8 cellular contexts compared by ENCODE assay signal in genomic region chr10:1050145-1050544, GRCh38. TPM values are rescaled to one million over a fixed set of nuclear protein-coding genes. Genes with fewer than 3 reads are reported as not detected.
DNase-seq lines count a peak whose midpoint lies in the region; ATAC-seq and TF ChIP-seq lines count a peak whose summit lies in the region.

No MANE protein-coding gene starts in this region.

- intact Hi-C loops in aorta (cut with DNase I), result no loop called here

- peak overlapping the region in 1 of 2 donors; percentile 76 for H3K27ac ChIP-seq in aorta (ENCODE audit: low read depth in 1 of 2, low read length in 2 of 2)

- no peaks in the 10 kb centered on the region for H3K9me3 Mint-ChIP-seq in nephron progenitor cell

- no peaks in the 10 kb centered on the region for H3K9me3 ChIP-seq in aorta (ENCODE audit: control insufficient read depth, low read length)

- peaks cover 1% of the 10 kb centered on the region for H3K36me3 ChIP-seq in GM06990 (ENCODE audit: control insufficient read depth, insufficient read depth, low read length)
- H3K36me3 ChIP-seq in aorta (ENCODE audit: control insufficient read depth in 1 of 2, insufficient read depth in 2 of 2, low read length in 1 of 2), result no peaks in the 10 kb centered on the region

- no peaks in the 10 kb centered on the region for H3K27me3 Mint-ChIP-seq in nephron progenitor cell (ENCODE audit: low read depth, poor library complexity)

- peaks cover 61% of the 10 kb centered on the region for H3K36me3 Mint-ChIP-seq in nephron progenitor cell (ENCODE audit: low read depth)

- H3K4me3 Mint-ChIP-seq in nephron progenitor cell, result peak overlapping the region; percentile 98

- peaks cover 66% of the 10 kb centered on the region for H3K4me1 Mint-ChIP-seq in nephron progenitor cell

- DNase-seq in GM06990 (ENCODE audit: extremely low read depth, insufficient read length) (no peak), RKO (ENCODE audit: low spot score) (peak; percentile 82), dermis blood vessel endothelial cell (peak; percentile 45), nephron progenitor cell (peak; percentile 30), aorta (no peak), NCI-H526 treated with DMSO at 0.1 percent for 48 hours (lab: John Stamatoyannopoulos, UW) (no peak)
- no peak for DNase-seq in stimulated activated CD4-positive, alpha-beta T cell treated with anti-CD3 and anti-CD28 coated beads, Interleukin-12 subunit alpha, Interleukin-12 subunit beta, amount 100 ng/mL, for 4 hours

- TF ChIP-seq CTCF in GM06990 (IDR thresholded peaks at IDR 0.05; ENCODE audit: insufficient read depth, low read length, poor library complexity, severe bottlenecking) (no peak), nephron progenitor cell (IDR thresholded peaks at IDR 0.05) (no peak)

- H3K4me3 ChIP-seq in GM06990 (replicated peaks; ENCODE audit: low read depth, low read length) (peak overlapping the region; percentile 92), aorta (ENCODE audit: low read length in 2 of 2) (peak overlapping the region in 1 of 2 donors; percentile 47)

- H3K27me3 ChIP-seq in GM06990 (replicated peaks; ENCODE audit: control insufficient read depth, insufficient read depth, low read length), result no peaks in the 10 kb centered on the region
- H3K27me3 ChIP-seq in aorta (ENCODE audit: control insufficient read depth in 1 of 2, insufficient read depth in 2 of 2, low read length in 1 of 2), result no peaks in the 10 kb centered on the region

- H3K4me1 ChIP-seq in aorta (ENCODE audit: control insufficient read depth in 1 of 2, insufficient read depth in 2 of 2, low read length in 2 of 2), result peaks cover 0 to 2% of the 10 kb centered on the region in 2 donors

- peak overlapping the region; percentile 100 for H3K27ac Mint-ChIP-seq in nephron progenitor cell

- 31 to 34% methylated on average over 5 of the region's 5 CpGs for WGBS in aorta, 2 donors

- ATAC-seq in HG02885 (IDR thresholded peaks at IDR 0.05; ENCODE audit: poor library complexity, unreplicated experiment), result no peak
- no peak for ATAC-seq in aorta (ENCODE audit: low FRiP score)

RNA-seq across cellular contexts. Expression of gene IDI1, which starts 1.2 kb away (rescaled TPM):
- 59.6 and 95.5 TPM in 2 replicates for total RNA-seq in dermis blood vessel endothelial cell
- total RNA-seq in aorta, result 10 to 100 TPM; 28.6 to 39.3 TPM
- polyA plus RNA-seq in aorta, result 10 to 100 TPM; 18.9 to 43.3 TPM

RNA-seq across cellular contexts. Expression of gene WDR37, which starts 6.0 kb away (rescaled TPM):
- total RNA-seq in dermis blood vessel endothelial cell (18.5 and 24.3 TPM in 2 replicates), aorta (10 to 100 TPM; 20.3 to 25.9 TPM)
- 1 to 10 TPM; 3.9 to 8.6 TPM for polyA plus RNA-seq in aorta

RNA-seq across cellular contexts. Expression of gene IDI2, which starts 24.5 kb away (rescaled TPM):
- total RNA-seq in dermis blood vessel endothelial cell, result not detected in 2 replicates
- not detected for total RNA-seq in aorta
- under 1 TPM in 1 of 2 donors, not detected in 1; 0.10 TPM for polyA plus RNA-seq in aorta

Comparison
In these comparisons a context has a peak if more than half of its experiments do, and no peak if none do; other contexts are left out.
1. DNase-seq: peak in RKO (single experiment), dermis blood vessel endothelial cell (single experiment) and nephron progenitor cell (single experiment); none in GM06990 (single experiment), aorta (0 of 2), stimulated activated CD4-positive, alpha-beta T cell treated with anti-CD3 and anti-CD28 coated beads, Interleukin-12 subunit alpha, Interleukin-12 subunit beta, amount 100 ng/mL, for 4 hours (single experiment) and NCI-H526 treated with DMSO at 0.1 percent for 48 hours (single experiment).